ENCODE assay signal across 13 cellular contexts in the genomic region with DNA sequence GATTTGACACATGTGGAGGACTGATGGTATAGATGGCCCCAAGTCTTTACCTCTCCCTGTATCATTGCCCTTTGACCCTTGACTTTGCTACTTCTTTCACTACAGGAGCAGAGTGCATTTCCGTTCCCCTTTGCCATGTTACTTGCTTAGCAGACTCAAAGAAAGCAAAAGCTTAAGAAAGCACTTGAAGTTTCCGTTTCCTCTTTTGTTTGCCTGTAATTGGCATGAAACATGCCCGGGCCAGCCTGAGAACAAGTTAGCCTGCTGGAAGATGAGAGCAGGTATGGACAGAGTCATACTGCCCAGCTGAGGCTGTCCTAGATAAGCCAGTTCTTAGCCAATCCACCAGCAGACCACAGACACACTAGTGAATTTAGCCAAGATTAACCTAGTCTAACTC.
DNase-seq lines count a peak whose midpoint lies in the region; ATAC-seq, FAIRE-seq and TF ChIP-seq lines count a peak whose summit lies in the region.
"Had no signal": no experiment of that assay in that cellular context is flagged by ENCODE, and none has a peak within 500 bp of the region (broad histone marks: within the 10 kb centered on the region; RNA-seq: fewer than 3 reads in every experiment).

No MANE protein-coding gene starts in this region.

- no peak overlapping the region for H3K4me3 ChIP-seq in right lobe of liver
- no peak overlapping the region for H3K4me3 ChIP-seq in HepG2 (replicated peaks in 1 of 3; ENCODE audit: insufficient read depth in 1 of 3, low read depth in 2 of 3, low read length in 3 of 3)
- no peak overlapping the region for H3K4me3 ChIP-seq in upper lobe of right lung
- no peak overlapping the region for H3K4me3 ChIP-seq in upper lobe of left lung

- H4K20me1 ChIP-seq in HepG2 (ENCODE audit: insufficient read depth, low read length): no peaks in the 10 kb centered on the region

- H3K9me3 ChIP-seq in right lobe of liver: no peaks in the 10 kb centered on the region
- no peaks in the 10 kb centered on the region for H3K9me3 ChIP-seq in HepG2 (ENCODE audit: low read length)
- no peaks in the 10 kb centered on the region for H3K9me3 ChIP-seq in upper lobe of right lung
- H3K9me3 ChIP-seq in upper lobe of left lung: no peaks in the 10 kb centered on the region

- no peak for FAIRE-seq in HepG2 (lab: Jason Lieb, UNC)

- TF ChIP-seq POLR2A in right lobe of liver (IDR thresholded peaks at IDR 0.05): no peak
- no peak for TF ChIP-seq POLR2A in HepG2 (IDR thresholded peaks at IDR 0.05; ENCODE audit: insufficient read depth in 1 of 2, low read depth in 2 of 2, low read length in 2 of 2)
- TF ChIP-seq POLR2A in upper lobe of left lung (IDR thresholded peaks at IDR 0.05): no peak

- in situ Hi-C loops in HepG2 (cut with HindIII; ENCODE audit: extremely low pct_ligation_motif_present, low pct_unique_long_range_greater_than_20kb): loop anchor here (10.0 kb wide), 1 partner anchor 63 kb away; no protein-coding TSS in a partner anchor

- H3K27me3 ChIP-seq in right lobe of liver (no peaks in the 10 kb centered on the region), HepG2 (ENCODE audit: control insufficient read depth in 1 of 2, insufficient read depth in 2 of 2, low read length in 2 of 2) (no peaks in the 10 kb centered on the region), upper lobe of right lung (no peaks in the 10 kb centered on the region), upper lobe of left lung (no peaks in the 10 kb centered on the region)

- no peak overlapping the region for H3K4me2 ChIP-seq in HepG2 (ENCODE audit: low read depth, low read length)

- no peak for TF ChIP-seq EP300 in HepG2 (IDR thresholded peaks at IDR 0.05; ENCODE audit: low read depth in 2 of 2, low read length in 2 of 2)
- no peak for TF ChIP-seq EP300 in HepG2 (CRISPR knock-in tag; IDR thresholded peaks at IDR 0.05; ENCODE audit: borderline replicate concordance)
- no peak for TF ChIP-seq EP300 in upper lobe of left lung (IDR thresholded peaks at IDR 0.05)

- H2AFZ ChIP-seq in HepG2 (ENCODE audit: low read length): no peak overlapping the region

- no peaks in the 10 kb centered on the region for H3K4me1 ChIP-seq in right lobe of liver
- H3K4me1 ChIP-seq in HepG2 (ENCODE audit: insufficient read depth, low read length): no peaks in the 10 kb centered on the region
- H3K4me1 ChIP-seq in upper lobe of right lung: no peaks in the 10 kb centered on the region
- H3K4me1 ChIP-seq in upper lobe of left lung: peaks cover 13 to 22% (median 16%) of the 10 kb centered on the region in 4 donors

- TF ChIP-seq CTCF in right lobe of liver (IDR thresholded peaks at IDR 0.05) (no peak), HepG2 (CRISPR knock-in tag; IDR thresholded peaks at IDR 0.05) (no peak), activated B cell treated with CpG ODN at 0.5 μM for 24 hours (IDR thresholded peaks at IDR 0.05) (no peak), upper lobe of right lung (IDR thresholded peaks at IDR 0.05) (no peak), upper lobe of left lung (IDR thresholded peaks at IDR 0.05) (no peak)

- H3K4me3 Mint-ChIP-seq in activated B cell treated with CpG ODN at 0.5 μM for 24 hours: peak overlapping the region; percentile 28
- H3K4me3 Mint-ChIP-seq: CD8-positive, alpha-beta memory T cell; nephron progenitor cell; stimulated activated naive CD8-positive, alpha-beta T cell treated with anti-CD3 and anti-CD28 coated beads, Interleukin-15, amount 100 ng/mL, for 72 hours had no signal

- CTCF ChIA-PET in HepG2 (lab: Yijun Ruan, JAX; ENCODE audit: low intra/inter-chr PET ratio, low total read pairs) (no interaction called here), activated B cell treated with CpG ODN at 0.5 μM for 24 hours (lab: Charles Lee) (no interaction called here)

- DNase-seq in right lobe of liver (no peak), HepG2 (ENCODE audit: low spot score) (no peak), Kasumi-1 (lab: John Stamatoyannopoulos, UW) (peak; percentile 2 to 4), activated B cell treated with CpG ODN at 0.5 μM for 24 hours (no peak), upper lobe of right lung (no peak), inferior parietal cortex (ENCODE audit: extremely low spot score) (no peak), upper lobe of left lung (no peak)
- DNase-seq: activated CD8-positive, alpha-beta memory T cell treated with anti-CD3 and anti-CD28 coated beads, Interleukin-2, amount 50 U/mL, for 4 hours; NCI-H446 treated with DMSO at 0.1 percent for 48 hours; nephron progenitor cell; stimulated activated naive CD8-positive, alpha-beta T cell treated with anti-CD3 and anti-CD28 coated beads, Interleukin-15, amount 100 ng/mL, for 72 hours had no signal

- no peaks in the 10 kb centered on the region for H3K36me3 Mint-ChIP-seq in activated B cell treated with CpG ODN at 0.5 μM for 24 hours (ENCODE audit: low read depth)
- H3K36me3 Mint-ChIP-seq: CD8-positive, alpha-beta memory T cell had no signal

- H3K9ac ChIP-seq in HepG2 (ENCODE audit: insufficient read depth, low read depth, low read length): no peak overlapping the region

- H3K4me1 Mint-ChIP-seq in activated B cell treated with CpG ODN at 0.5 μM for 24 hours: peaks cover 15% of the 10 kb centered on the region

- 31% methylated on average over 3 of the region's 3 CpGs for WGBS in right lobe of liver (ENCODE audit: insufficient coverage, low coverage, low lambda C conversion rate, missing lambda C conversion rate)
- 22% methylated on average over 3 of the region's 3 CpGs for WGBS in HepG2 (ENCODE audit: low lambda C conversion rate)
- WGBS in upper lobe of left lung, 2 donors: 60 to 83% methylated on average over 1 to 3 of the region's 3 CpGs

- no peaks in the 10 kb centered on the region for H3K79me2 ChIP-seq in HepG2 (ENCODE audit: insufficient read depth, low read length)

- no peaks in the 10 kb centered on the region for H3K9me3 Mint-ChIP-seq in activated B cell treated with CpG ODN at 0.5 μM for 24 hours
- H3K9me3 Mint-ChIP-seq: CD8-positive, alpha-beta memory T cell; stimulated activated naive CD8-positive, alpha-beta T cell treated with anti-CD3 and anti-CD28 coated beads, Interleukin-15, amount 100 ng/mL, for 72 hours had no signal

- H3K27ac Mint-ChIP-seq in activated B cell treated with CpG ODN at 0.5 μM for 24 hours: no peak overlapping the region
- H3K27ac Mint-ChIP-seq: nephron progenitor cell; stimulated activated naive CD8-positive, alpha-beta T cell treated with anti-CD3 and anti-CD28 coated beads, Interleukin-15, amount 100 ng/mL, for 72 hours had no signal

- ATAC-seq in right lobe of liver (peak; percentile 24 to 51 (median 34)), HepG2 (no peak), activated B cell treated with CpG ODN at 0.5 μM for 24 hours (ENCODE audit: low read depth) (peak; percentile 28), upper lobe of right lung (peak; percentile 60), GM18519 (IDR thresholded peaks at IDR 0.05; ENCODE audit: low FRiP score, unreplicated experiment) (no peak), upper lobe of left lung (ENCODE audit: low FRiP score in 2 of 2) (no peak)
- ATAC-seq: stimulated activated naive CD8-positive, alpha-beta T cell treated with anti-CD3 and anti-CD28 coated beads, Interleukin-15, amount 100 ng/mL, for 72 hours had no signal

- POLR2A ChIA-PET in HepG2 (lab: Yijun Ruan, JAX): no interaction called here
- POLR2A ChIA-PET in activated B cell treated with CpG ODN at 0.5 μM for 24 hours (lab: Charles Lee): interaction anchor here (1.0 kb wide), 1 partner anchor 36 kb away, joined by 3 read pairs; no protein-coding TSS in a partner anchor

- BruUV-seq in HepG2 (replicated peaks; lab: Mats Ljungman, UMichigan): no TSS peak

- intact Hi-C loops in right lobe of liver (cut with DNase I) (no loop called here), HepG2 (cut with micrococcal nuclease; ENCODE audit: unreplicated experiment) (no loop called here), activated B cell treated with CpG ODN at 0.5 μM for 24 hours (cut with micrococcal nuclease) (no loop called here), upper lobe of right lung (cut with DNase I) (no loop called here)

- TF ChIP-seq RAD21 in HepG2 (CRISPR knock-in tag; IDR thresholded peaks at IDR 0.05): no peak

- H3K36me3 ChIP-seq in right lobe of liver (no peaks in the 10 kb centered on the region), HepG2 (replicated peaks in 1 of 2; ENCODE audit: control insufficient read depth in 1 of 2, insufficient read depth in 2 of 2, low read length in 2 of 2) (no peaks in the 10 kb centered on the region), upper lobe of right lung (no peaks in the 10 kb centered on the region), upper lobe of left lung (no peaks in the 10 kb centered on the region)

- H3K27ac ChIP-seq in right lobe of liver (no peak overlapping the region), HepG2 (ENCODE audit: extremely low read length, insufficient read depth, low read length) (no peak overlapping the region), upper lobe of right lung (no peak overlapping the region), upper lobe of left lung (no peak overlapping the region)

- peaks cover 1% of the 10 kb centered on the region for H3K27me3 Mint-ChIP-seq in activated B cell treated with CpG ODN at 0.5 μM for 24 hours

TF ChIP-seq in HepG2, 621 proteins besides CTCF, POLR2A, EP300 and RAD21 (continues in another document):
- TF ChIP-seq RCOR2 (CRISPR knock-in tag; IDR thresholded peaks at IDR 0.05) (no peak), ZNF234 (CRISPR knock-in tag; conservative IDR thresholded peaks at IDR 0.05) (no peak), FOXO1 (CRISPR knock-in tag; IDR thresholded peaks at IDR 0.05) (no peak), ZNF550 (CRISPR knock-in tag; IDR thresholded peaks at IDR 0.05; ENCODE audit: borderline replicate concordance) (no peak)
- TF ChIP-seq, protein P1, sequence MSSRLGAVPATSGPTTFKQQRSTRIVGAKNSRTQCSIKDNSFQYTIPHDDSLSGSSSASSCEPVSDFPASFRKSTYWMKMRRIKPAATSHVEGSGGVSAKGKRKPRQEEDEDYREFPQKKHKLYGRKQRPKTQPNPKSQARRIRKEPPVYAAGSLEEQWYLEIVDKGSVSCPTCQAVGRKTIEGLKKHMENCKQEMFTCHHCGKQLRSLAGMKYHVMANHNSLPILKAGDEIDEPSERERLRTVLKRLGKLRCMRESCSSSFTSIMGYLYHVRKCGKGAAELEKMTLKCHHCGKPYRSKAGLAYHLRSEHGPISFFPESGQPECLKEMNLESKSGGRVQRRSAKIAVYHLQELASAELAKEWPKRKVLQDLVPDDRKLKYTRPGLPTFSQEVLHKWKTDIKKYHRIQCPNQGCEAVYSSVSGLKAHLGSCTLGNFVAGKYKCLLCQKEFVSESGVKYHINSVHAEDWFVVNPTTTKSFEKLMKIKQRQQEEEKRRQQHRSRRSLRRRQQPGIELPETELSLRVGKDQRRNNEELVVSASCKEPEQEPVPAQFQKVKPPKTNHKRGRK (CRISPR knock-in tag; IDR thresholded peaks at IDR 0.05): no peak

Comparison
In these comparisons a context has a peak if more than half of its experiments do, and no peak if none do; other contexts are left out.
1. ATAC-seq: peak in right lobe of liver (4 of 4), activated B cell treated with CpG ODN at 0.5 μM for 24 hours (single experiment) and upper lobe of right lung (single experiment); none in HepG2 (single experiment), GM18519 (single experiment) and upper lobe of left lung (0 of 2).
2. DNase-seq: peak in Kasumi-1 (2 of 2); none in right lobe of liver (0 of 3), HepG2 (single experiment), activated B cell treated with CpG ODN at 0.5 μM for 24 hours (single experiment), upper lobe of right lung (single experiment), inferior parietal cortex (single experiment) and upper lobe of left lung (0 of 2).